In genomic region chr22:32123657-32124056, GRCh38 we compare ENCODE assay signal across 3 cellular contexts.
TF ChIP-seq lines count a peak whose summit lies in the region.

No MANE protein-coding gene starts in this region.

TF ChIP-seq in A549, 52 proteins besides CTCF, POLR2A, EP300 and RAD21 (continued from another document):
- TF ChIP-seq HEYL (CRISPR knock-in tag; IDR thresholded peaks at IDR 0.05) = no peak

TF ChIP-seq in GM23338, 12 proteins besides CTCF, POLR2A, EP300 and RAD21 (continued from another document):
- TF ChIP-seq STAT1 (IDR thresholded peaks at IDR 0.05; ENCODE audit: unreplicated experiment) (no peak), CREB1 (CRISPR knock-in tag; IDR thresholded peaks at IDR 0.05; ENCODE audit: low read depth) (no peak), ZNF331 (CRISPR knock-in tag; IDR thresholded peaks at IDR 0.05; ENCODE audit: low read depth) (no peak), ZNF114 (CRISPR knock-in tag; IDR thresholded peaks at IDR 0.05) (no peak), EZH2 (IDR thresholded peaks at IDR 0.05; ENCODE audit: low read depth, unreplicated experiment) (no peak), POLR2AphosphoS5 (IDR thresholded peaks at IDR 0.05; ENCODE audit: low read depth) (no peak), ETS1 (IDR thresholded peaks at IDR 0.05) (no peak), JUNB (IDR thresholded peaks at IDR 0.05; ENCODE audit: unreplicated experiment) (no peak)
- TF ChIP-seq, protein P1, sequence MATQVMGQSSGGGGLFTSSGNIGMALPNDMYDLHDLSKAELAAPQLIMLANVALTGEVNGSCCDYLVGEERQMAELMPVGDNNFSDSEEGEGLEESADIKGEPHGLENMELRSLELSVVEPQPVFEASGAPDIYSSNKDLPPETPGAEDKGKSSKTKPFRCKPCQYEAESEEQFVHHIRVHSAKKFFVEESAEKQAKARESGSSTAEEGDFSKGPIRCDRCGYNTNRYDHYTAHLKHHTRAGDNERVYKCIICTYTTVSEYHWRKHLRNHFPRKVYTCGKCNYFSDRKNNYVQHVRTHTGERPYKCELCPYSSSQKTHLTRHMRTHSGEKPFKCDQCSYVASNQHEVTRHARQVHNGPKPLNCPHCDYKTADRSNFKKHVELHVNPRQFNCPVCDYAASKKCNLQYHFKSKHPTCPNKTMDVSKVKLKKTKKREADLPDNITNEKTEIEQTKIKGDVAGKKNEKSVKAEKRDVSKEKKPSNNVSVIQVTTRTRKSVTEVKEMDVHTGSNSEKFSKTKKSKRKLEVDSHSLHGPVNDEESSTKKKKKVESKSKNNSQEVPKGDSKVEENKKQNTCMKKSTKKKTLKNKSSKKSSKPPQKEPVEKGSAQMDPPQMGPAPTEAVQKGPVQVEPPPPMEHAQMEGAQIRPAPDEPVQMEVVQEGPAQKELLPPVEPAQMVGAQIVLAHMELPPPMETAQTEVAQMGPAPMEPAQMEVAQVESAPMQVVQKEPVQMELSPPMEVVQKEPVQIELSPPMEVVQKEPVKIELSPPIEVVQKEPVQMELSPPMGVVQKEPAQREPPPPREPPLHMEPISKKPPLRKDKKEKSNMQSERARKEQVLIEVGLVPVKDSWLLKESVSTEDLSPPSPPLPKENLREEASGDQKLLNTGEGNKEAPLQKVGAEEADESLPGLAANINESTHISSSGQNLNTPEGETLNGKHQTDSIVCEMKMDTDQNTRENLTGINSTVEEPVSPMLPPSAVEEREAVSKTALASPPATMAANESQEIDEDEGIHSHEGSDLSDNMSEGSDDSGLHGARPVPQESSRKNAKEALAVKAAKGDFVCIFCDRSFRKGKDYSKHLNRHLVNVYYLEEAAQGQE (IDR thresholded peaks at IDR 0.05; ENCODE audit: unreplicated experiment) = no peak

TF ChIP-seq in SK-N-SH, 30 proteins besides CTCF, POLR2A, EP300 and RAD21:
- no peak for TF ChIP-seq FOSL2 (IDR thresholded peaks at IDR 0.05; ENCODE audit: borderline replicate concordance, low read depth)
- TF ChIP-seq, protein P2, sequence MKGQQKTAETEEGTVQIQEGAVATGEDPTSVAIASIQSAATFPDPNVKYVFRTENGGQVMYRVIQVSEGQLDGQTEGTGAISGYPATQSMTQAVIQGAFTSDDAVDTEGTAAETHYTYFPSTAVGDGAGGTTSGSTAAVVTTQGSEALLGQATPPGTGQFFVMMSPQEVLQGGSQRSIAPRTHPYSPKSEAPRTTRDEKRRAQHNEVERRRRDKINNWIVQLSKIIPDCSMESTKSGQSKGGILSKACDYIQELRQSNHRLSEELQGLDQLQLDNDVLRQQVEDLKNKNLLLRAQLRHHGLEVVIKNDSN (IDR thresholded peaks at IDR 0.05; ENCODE audit: borderline replicate concordance, low read depth) = no peak
- TF ChIP-seq TCF12 (IDR thresholded peaks at IDR 0.05) = no peak
